In genomic region chr17:81508639-81509047, GRCh38 we compare ENCODE assay signal across 1 cellular context.
TF ChIP-seq lines count a peak whose summit lies in the region.

No MANE protein-coding gene starts in this region.

TF ChIP-seq in IMR-90, 13 proteins besides CTCF, POLR2A, EP300 and RAD21 (continued from another document):
- TF ChIP-seq NFE2L2 (IDR thresholded peaks at IDR 0.05; ENCODE audit: low read depth, low read length) (no peak), FOS (IDR thresholded peaks at IDR 0.05; ENCODE audit: low read depth, low read length) (no peak)
TF ChIP-seq in IMR-90: peak in this region for 0.
